In the genomic region with DNA sequence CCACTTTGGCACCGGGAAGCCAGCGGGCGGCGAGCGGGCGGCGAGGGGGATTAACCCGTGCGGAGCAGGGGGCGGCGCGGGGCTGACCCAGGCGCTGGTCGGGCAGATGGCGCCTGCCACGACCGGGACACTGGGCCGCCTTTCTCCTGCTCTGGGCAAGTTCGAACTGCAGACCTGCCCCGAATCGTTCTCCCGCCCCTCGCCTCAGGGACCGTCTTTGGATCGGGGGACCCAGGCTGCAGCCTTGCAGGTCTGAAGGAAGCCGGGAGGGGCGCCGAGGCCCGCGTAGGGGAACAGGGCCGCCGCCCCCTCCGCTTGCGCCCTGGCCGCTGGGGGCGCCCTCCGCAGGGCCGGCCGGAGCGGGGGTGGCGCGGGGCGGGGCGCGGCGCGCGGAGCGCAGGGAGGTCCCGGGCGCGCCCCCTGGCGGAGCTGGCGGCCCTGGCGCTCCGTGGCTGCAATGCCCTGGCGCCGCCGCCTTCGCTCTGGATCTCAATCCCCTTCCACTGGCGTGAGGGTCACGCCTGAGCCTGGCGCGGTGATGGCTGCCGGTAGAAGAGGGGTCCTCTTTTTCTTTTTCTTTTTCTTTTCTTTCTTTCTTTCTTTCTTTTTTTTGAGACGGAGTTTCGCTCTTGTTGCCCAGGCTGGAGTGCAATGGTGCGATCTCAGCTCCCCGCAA, we compare ENCODE assay signal across 8 cellular contexts. TPM values are rescaled to one million over a fixed set of nuclear protein-coding genes. Genes with fewer than 3 reads are reported as not detected.
DNase-seq lines count a peak whose midpoint lies in the region; ATAC-seq and TF ChIP-seq lines count a peak whose summit lies in the region.

No MANE protein-coding gene starts in this region.

- H3K4me1 ChIP-seq in GM23338 (ENCODE audit: insufficient read depth), result no peaks in the 10 kb centered on the region
- peaks cover 20 to 47% of the 10 kb centered on the region in 2 donors for H3K4me1 ChIP-seq in ascending aorta
- H3K4me1 ChIP-seq in aorta (ENCODE audit: control insufficient read depth in 1 of 2, insufficient read depth in 2 of 2, low read length in 2 of 2), result peaks cover 5 to 7% of the 10 kb centered on the region in 2 donors

- H3K9me3 Mint-ChIP-seq in GM23338, result peaks cover 10% of the 10 kb centered on the region; the same call in 2 of the 3 replicates

- H3K4me3 Mint-ChIP-seq in GM23338, result peak overlapping the region; percentile 68

- peaks cover 55% of the 10 kb centered on the region for H3K27me3 Mint-ChIP-seq in GM23338 (ENCODE audit: insufficient read depth, low read depth, poor library complexity)

- H4K20me1 ChIP-seq in GM23338 (replicated peaks; ENCODE audit: insufficient read depth), result no peaks in the 10 kb centered on the region

- peaks cover 4% of the 10 kb centered on the region; the same call in 1 of the 3 replicates for H3K36me3 Mint-ChIP-seq in GM23338 (ENCODE audit: low read depth)

- intact Hi-C loops in ascending aorta (cut with DNase I), result loop anchor here (1.0 to 10.0 kb wide), 6 partner anchors 32 to 272 kb away; partner anchors contain the start of genes AREL1, DLST and FCF1
- intact Hi-C loops in aorta (cut with DNase I), result loop anchor here (2.0 to 5.0 kb wide), 4 partner anchors 60 to 150 kb away; partner anchors contain the start of genes AREL1 (in 2 of the 2), FCF1 (in 2 of the 2) and YLPM1 (in 1 of the 2)

- DNase-seq in DMS 273 treated with DMSO at 0.1 percent for 48 hours (lab: John Stamatoyannopoulos, UW), result peak; percentile 48
- DNase-seq in GM23338 (ENCODE audit: low spot score), result peak; percentile 95
- peak; percentile 79 for DNase-seq in NB4 (ENCODE audit: low read depth)
- peak; percentile 83 for DNase-seq in T-helper 9 cell
- peak in 1 of 2 donors; percentile 92 for DNase-seq in ascending aorta (ENCODE audit: low spot score in 2 of 2)
- DNase-seq in hippocampal formation (lab: John Stamatoyannopoulos, UW), result peak; percentile 17 to 35
- DNase-seq in retinal pigment epithelial cell (ENCODE audit: low read depth), result peak; percentile 39
- peak; percentile 89 to 94 for DNase-seq in aorta

- H2AFZ ChIP-seq in GM23338, result peak overlapping the region; percentile 100

- peaks cover 20% of the 10 kb centered on the region for H3K4me1 Mint-ChIP-seq in GM23338

- peak; percentile 48 to 76 for TF ChIP-seq CTCF in GM23338 (conservative IDR thresholded peaks at IDR 0.05; ENCODE audit: low read depth in 2 of 2)
- peak; percentile 32 for TF ChIP-seq CTCF in NB4 (IDR thresholded peaks at IDR 0.05; ENCODE audit: low read depth, low read length)
- TF ChIP-seq CTCF in ascending aorta (IDR thresholded peaks at IDR 0.05), result peak; percentile 61 to 98 (median 69)
- TF ChIP-seq CTCF in retinal pigment epithelial cell (conservative IDR thresholded peaks at IDR 0.05; ENCODE audit: low read depth, low read length), result peak; percentile 51

- H3K36me3 ChIP-seq in GM23338 (ENCODE audit: insufficient read depth) (no peaks in the 10 kb centered on the region), ascending aorta (no peaks in the 10 kb centered on the region), aorta (ENCODE audit: control insufficient read depth in 1 of 2, insufficient read depth in 2 of 2, low read length in 1 of 2) (no peaks in the 10 kb centered on the region)

- no peak for TF ChIP-seq POLR2A in NB4 (IDR thresholded peaks at IDR 0.05; ENCODE audit: extremely low read depth, insufficient read length)

- H3K9me3 ChIP-seq in ascending aorta (no peaks in the 10 kb centered on the region), aorta (ENCODE audit: control insufficient read depth, low read length) (no peaks in the 10 kb centered on the region)

- H3K4me2 ChIP-seq in GM23338, result peak overlapping the region; percentile 95

- H3K27ac Mint-ChIP-seq in GM23338, result no peak overlapping the region

- no peaks in the 10 kb centered on the region for H3K79me2 ChIP-seq in GM23338 (replicated peaks; ENCODE audit: insufficient read depth)

- H3K27ac ChIP-seq in GM23338 (ENCODE audit: low read depth) (no peak overlapping the region), ascending aorta (peak overlapping the region; percentile 93 to 97), aorta (ENCODE audit: low read depth in 1 of 2, low read length in 2 of 2) (peak overlapping the region in 1 of 2 donors; percentile 25)

- no peaks in the 10 kb centered on the region; the same call in 1 of the 2 replicates for H3F3A ChIP-seq in GM23338 (replicated peaks; ENCODE audit: low read depth)

- 3 to 4% methylated on average over 64 to 69 of the region's 69 CpGs for WGBS in aorta, 2 donors

- no peaks in the 10 kb centered on the region for H3K9me2 ChIP-seq in GM23338 (ENCODE audit: insufficient read depth)

- ATAC-seq in GM23338 (peak; percentile 80), aorta (ENCODE audit: low FRiP score) (peak; percentile 89)

- H3K27me3 ChIP-seq in GM23338 (ENCODE audit: insufficient read depth) (peaks cover 38% of the 10 kb centered on the region), ascending aorta (no peaks in the 10 kb centered on the region), aorta (ENCODE audit: control insufficient read depth in 1 of 2, insufficient read depth in 2 of 2, low read length in 1 of 2) (no peaks in the 10 kb centered on the region)

- H3K4me3 ChIP-seq in GM23338 (peak overlapping the region; percentile 76), NB4 (ENCODE audit: low read depth, low read length) (no peak overlapping the region), ascending aorta (peak overlapping the region; percentile 53 to 96), retinal pigment epithelial cell (ENCODE audit: low read length) (peak overlapping the region; percentile 64), aorta (ENCODE audit: low read length in 2 of 2) (peak overlapping the region; percentile 60 to 93)

TF ChIP-seq in GM23338, 12 proteins besides CTCF, POLR2A, EP300 and RAD21:
- TF ChIP-seq ZNF331 (CRISPR knock-in tag; IDR thresholded peaks at IDR 0.05; ENCODE audit: low read depth), result no peak
- TF ChIP-seq, protein P1, sequence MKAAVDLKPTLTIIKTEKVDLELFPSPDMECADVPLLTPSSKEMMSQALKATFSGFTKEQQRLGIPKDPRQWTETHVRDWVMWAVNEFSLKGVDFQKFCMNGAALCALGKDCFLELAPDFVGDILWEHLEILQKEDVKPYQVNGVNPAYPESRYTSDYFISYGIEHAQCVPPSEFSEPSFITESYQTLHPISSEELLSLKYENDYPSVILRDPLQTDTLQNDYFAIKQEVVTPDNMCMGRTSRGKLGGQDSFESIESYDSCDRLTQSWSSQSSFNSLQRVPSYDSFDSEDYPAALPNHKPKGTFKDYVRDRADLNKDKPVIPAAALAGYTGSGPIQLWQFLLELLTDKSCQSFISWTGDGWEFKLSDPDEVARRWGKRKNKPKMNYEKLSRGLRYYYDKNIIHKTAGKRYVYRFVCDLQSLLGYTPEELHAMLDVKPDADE (IDR thresholded peaks at IDR 0.05), result no peak
- TF ChIP-seq POLR2AphosphoS5 (IDR thresholded peaks at IDR 0.05; ENCODE audit: low read depth), result no peak
- no peak for TF ChIP-seq NANOG (IDR thresholded peaks at IDR 0.05; ENCODE audit: borderline replicate concordance)
- TF ChIP-seq CREB1 (CRISPR knock-in tag; IDR thresholded peaks at IDR 0.05; ENCODE audit: low read depth), result peak; percentile 46; the same call in 1 of the 2 replicates
- TF ChIP-seq JUNB (IDR thresholded peaks at IDR 0.05; ENCODE audit: unreplicated experiment), result no peak
- no peak for TF ChIP-seq EZH2 (IDR thresholded peaks at IDR 0.05; ENCODE audit: low read depth, unreplicated experiment)

RNA-seq across cellular contexts. Expression of gene LTBP2, which starts 0.4 kb away (rescaled TPM):
- 0.49 and 2.1 TPM in 2 replicates for total RNA-seq in GM23338 (2014; rRNA removed; shearing (Covaris generic))
- polyA plus RNA-seq in GM23338 (2016; fragmentation: Nextera tagmentation; extraction: Ambion mirVana) (0.27 and 0.35 TPM in 2 replicates), aorta (100 to 1,000 TPM in 1 of 2 donors, 10 to 100 TPM in 1; 40.4 to 247 TPM)
- total RNA-seq in ascending aorta (383 TPM), aorta (100 to 1,000 TPM; 209 to 363 TPM)

Comparison
In these comparisons a context has a peak if more than half of its experiments do, and no peak if none do; other contexts are left out.
1. RNA of gene LTBP2, which starts 0.4 kb away (total RNA-seq): 383 TPM in ascending aorta (single experiment) and 209 to 363 TPM in aorta; 0.49 to 2.1 TPM in GM23338; every median in the first group is over 10 times any median in the second.
2. Peak in every context shown above with its lines, with median percentiles within 50 percentile points of each other: CTCF ChIP-seq.